Comparison of ENCODE assay signal across 1 cellular context in genomic region chr16:74743045-74743667, GRCh38.
TF ChIP-seq lines count a peak whose summit lies in the region.

No MANE protein-coding gene starts in this region.

TF ChIP-seq in H1, 55 proteins besides CTCF, POLR2A, EP300 and RAD21:
- no peak for TF ChIP-seq HDAC6 (IDR thresholded peaks at IDR 0.05; ENCODE audit: low read depth, low read length)
- no peak for TF ChIP-seq BCL11A (IDR thresholded peaks at IDR 0.05; ENCODE audit: low read depth in 2 of 2, low read length in 2 of 2)
- no peak for TF ChIP-seq NANOG (IDR thresholded peaks at IDR 0.05; ENCODE audit: insufficient read depth, low read depth, low read length, poor library complexity, severe bottlenecking)
- TF ChIP-seq TAF7 (optimal IDR thresholded peaks at IDR 0.05; ENCODE audit: borderline replicate concordance, low read depth, low read length): no peak
- no peak for TF ChIP-seq BACH1 (IDR thresholded peaks at IDR 0.05; ENCODE audit: low read length)
- TF ChIP-seq BRCA1 (IDR thresholded peaks at IDR 0.05; ENCODE audit: low read depth, low read length): no peak
- TF ChIP-seq E2F6 (IDR thresholded peaks at IDR 0.05): no peak
